Comparison of ENCODE assay signal across 10 cellular contexts in genomic region chr5:114447084-114447773, GRCh38.
DNase-seq lines count a peak whose midpoint lies in the region; ATAC-seq, FAIRE-seq and TF ChIP-seq lines count a peak whose summit lies in the region.
"Had no signal": no experiment of that assay in that cellular context is flagged by ENCODE, and none has a peak within 500 bp of the region (broad histone marks: within the 10 kb centered on the region; RNA-seq: fewer than 3 reads in every experiment).

No MANE protein-coding gene starts in this region.

- in situ Hi-C loops in HAP-1 (cut with MboI; ENCODE audit: low sequenced_read_pairs), result no loop called here

- no peaks in the 10 kb centered on the region for H3F3A ChIP-seq in SK-N-SH (replicated peaks; ENCODE audit: insufficient read depth)

- H3K9me3 Mint-ChIP-seq in HFFc6, result no peaks in the 10 kb centered on the region

- FAIRE-seq in small intestine (lab: Jason Lieb, UNC), result no peak
- FAIRE-seq: keratinocyte had no signal

- H3K9me3 ChIP-seq in SK-N-SH (no peaks in the 10 kb centered on the region), HAP-1 (no peaks in the 10 kb centered on the region), small intestine (ENCODE audit: control insufficient read depth, low read depth) (no peaks in the 10 kb centered on the region)

- no peak overlapping the region for H3K4me3 ChIP-seq in GM12865 (ENCODE audit: low read depth, low read length)
- no peak overlapping the region for H3K4me3 ChIP-seq in SK-N-SH (ENCODE audit: low read depth in 2 of 2, low read length in 1 of 2)
- no peak overlapping the region for H3K4me3 ChIP-seq in HAP-1
- H3K4me3 ChIP-seq in small intestine (ENCODE audit: low read depth in 1 of 2, low read length in 2 of 2), result no peak overlapping the region

- POLR2A ChIA-PET in SK-N-SH (lab: Yijun Ruan, JAX), result no interaction called here

- DNase-seq in GM12865 (ENCODE audit: low read depth), result peak; percentile 20
- no peak for DNase-seq in HFFc6
- DNase-seq in SK-N-SH, result no peak
- DNase-seq in left lobe of liver (ENCODE audit: low spot score), result no peak
- no peak for DNase-seq in COLO668 (lab: John Stamatoyannopoulos, UW; ENCODE audit: unreplicated experiment)
- DNase-seq in HAP-1 (ENCODE audit: low spot score in 2 of 2), result no peak
- DNase-seq in small intestine, result no peak
- no peak for DNase-seq in effector CD4-positive, alpha-beta T cell
- DNase-seq: activated gamma-delta T cell had no signal

- H3K36me3 ChIP-seq in SK-N-SH (replicated peaks in 1 of 2; ENCODE audit: control insufficient read depth in 1 of 2, insufficient read depth in 2 of 2, low read length in 1 of 2) (no peaks in the 10 kb centered on the region), HAP-1 (replicated peaks) (no peaks in the 10 kb centered on the region), small intestine (ENCODE audit: control insufficient read depth in 2 of 2, insufficient read depth in 2 of 2, low read length in 2 of 2) (no peaks in the 10 kb centered on the region)

- H4K20me1 ChIP-seq in SK-N-SH (ENCODE audit: insufficient read depth), result no peaks in the 10 kb centered on the region

- TF ChIP-seq EP300 in SK-N-SH (IDR thresholded peaks at IDR 0.05; ENCODE audit: borderline replicate concordance in 1 of 2, low read depth in 1 of 2, low read length in 1 of 2), result no peak

- no peaks in the 10 kb centered on the region; the same call in 1 of the 2 replicates for H3K27me3 Mint-ChIP-seq in HFFc6 (ENCODE audit: insufficient read depth)

- H3K27ac ChIP-seq in SK-N-SH (ENCODE audit: low read depth in 2 of 2, low read length in 1 of 2) (no peak overlapping the region), small intestine (ENCODE audit: low read depth in 1 of 2, low read length in 1 of 2) (no peak overlapping the region)

- no peak overlapping the region for H3K4me2 ChIP-seq in SK-N-SH

- CTCF ChIA-PET in SK-N-SH (lab: Yijun Ruan, JAX), result interaction anchor here (0.8 to 6.3 kb wide), 5 partner anchors 8 to 834 kb away, joined by 3 to 72 read pairs (median 3); no protein-coding TSS in a partner anchor

- H3K4me1 Mint-ChIP-seq in HFFc6 (ENCODE audit: low read depth), result peaks cover 38% of the 10 kb centered on the region

- no peaks in the 10 kb centered on the region for H3K79me2 ChIP-seq in SK-N-SH (ENCODE audit: insufficient read depth)

- H3K27ac Mint-ChIP-seq in HFFc6, result no peak overlapping the region

- ATAC-seq in left lobe of liver, result peak; percentile 75

- H3K4me1 ChIP-seq in SK-N-SH (ENCODE audit: control insufficient read depth in 1 of 2, insufficient read depth in 2 of 2, low read depth in 1 of 2, low read length in 1 of 2) (peaks cover 0 to 4% of the 10 kb centered on the region in 2 experiments; a peak in 1 of 4 replicates), HAP-1 (no peaks in the 10 kb centered on the region), small intestine (ENCODE audit: control insufficient read depth in 2 of 2, insufficient read depth in 1 of 2, low read depth in 1 of 2, low read length in 1 of 2) (no peaks in the 10 kb centered on the region)

- no peak for TF ChIP-seq RAD21 in SK-N-SH (IDR thresholded peaks at IDR 0.05; ENCODE audit: low read length)

- H3K9ac ChIP-seq in SK-N-SH, result no peak overlapping the region

- H3K9me2 ChIP-seq in SK-N-SH, result no peaks in the 10 kb centered on the region

- H3K4me3 Mint-ChIP-seq in HFFc6, result no peak overlapping the region

- TF ChIP-seq CTCF in GM12865 (IDR thresholded peaks at IDR 0.05; ENCODE audit: insufficient read depth, low read depth, low read length, missing control alignments) (peak; percentile 21), HFFc6 (IDR thresholded peaks at IDR 0.05) (peak; percentile 71), SK-N-SH (IDR thresholded peaks at IDR 0.05) (peak; percentile 39; the same call in 1 of the 2 replicates)

- H3K36me3 Mint-ChIP-seq in HFFc6 (ENCODE audit: low read depth), result no peaks in the 10 kb centered on the region; the same call in 1 of the 2 replicates

- WGBS in SK-N-SH (ENCODE audit: low lambda C conversion rate), result 0% methylated on average over 1 of the region's 1 CpG
- WGBS in small intestine, 3 donors, result 45 to 70% (median 70%) methylated on average over 1 of the region's 1 CpG

- no peak overlapping the region for H2AFZ ChIP-seq in SK-N-SH (ENCODE audit: low read depth)

- H3K27me3 ChIP-seq in SK-N-SH (ENCODE audit: insufficient read depth) (no peaks in the 10 kb centered on the region), HAP-1 (ENCODE audit: low read depth) (peaks cover 2% of the 10 kb centered on the region; the same call in 1 of the 2 replicates), small intestine (ENCODE audit: control insufficient read depth in 2 of 2, insufficient read depth in 2 of 2, low read length in 2 of 2) (no peaks in the 10 kb centered on the region)

TF ChIP-seq in SK-N-SH, 30 proteins besides CTCF, POLR2A, EP300 and RAD21:
- no peak for TF ChIP-seq IRF3 (IDR thresholded peaks at IDR 0.05; ENCODE audit: low read depth, low read length)
- no peak for TF ChIP-seq GATA2 (CRISPR knock-in tag; IDR thresholded peaks at IDR 0.05)
- TF ChIP-seq TCF12 (IDR thresholded peaks at IDR 0.05), result no peak
- no peak for TF ChIP-seq YY1 (IDR thresholded peaks at IDR 0.05; ENCODE audit: low read depth)
- TF ChIP-seq PBX3 (IDR thresholded peaks at IDR 0.05), result no peak
- TF ChIP-seq SIN3A (IDR thresholded peaks at IDR 0.05; ENCODE audit: borderline replicate concordance, low read depth, low read length), result no peak
- TF ChIP-seq CHD2 (IDR thresholded peaks at IDR 0.05; ENCODE audit: low read length, partially characterized antibody), result no peak
- TF ChIP-seq MEF2A (IDR thresholded peaks at IDR 0.05; ENCODE audit: borderline replicate concordance, low read depth), result no peak
- TF ChIP-seq FOSL2 (IDR thresholded peaks at IDR 0.05; ENCODE audit: borderline replicate concordance, low read depth), result no peak
- TF ChIP-seq REST (IDR thresholded peaks at IDR 0.05; ENCODE audit: low read depth, low read length), result no peak
- no peak for TF ChIP-seq ELF1 (IDR thresholded peaks at IDR 0.05)
- no peak for TF ChIP-seq MAX (IDR thresholded peaks at IDR 0.05; ENCODE audit: low read depth)

Comparison
In these comparisons a context has a peak if more than half of its experiments do, and no peak if none do; other contexts are left out.
1. CTCF ChIP-seq: peak in every context shown above with its lines; median percentile 71 in HFFc6; 39 in SK-N-SH; 21 in GM12865.